9 cellular contexts compared by ENCODE assay signal in the genomic region with DNA sequence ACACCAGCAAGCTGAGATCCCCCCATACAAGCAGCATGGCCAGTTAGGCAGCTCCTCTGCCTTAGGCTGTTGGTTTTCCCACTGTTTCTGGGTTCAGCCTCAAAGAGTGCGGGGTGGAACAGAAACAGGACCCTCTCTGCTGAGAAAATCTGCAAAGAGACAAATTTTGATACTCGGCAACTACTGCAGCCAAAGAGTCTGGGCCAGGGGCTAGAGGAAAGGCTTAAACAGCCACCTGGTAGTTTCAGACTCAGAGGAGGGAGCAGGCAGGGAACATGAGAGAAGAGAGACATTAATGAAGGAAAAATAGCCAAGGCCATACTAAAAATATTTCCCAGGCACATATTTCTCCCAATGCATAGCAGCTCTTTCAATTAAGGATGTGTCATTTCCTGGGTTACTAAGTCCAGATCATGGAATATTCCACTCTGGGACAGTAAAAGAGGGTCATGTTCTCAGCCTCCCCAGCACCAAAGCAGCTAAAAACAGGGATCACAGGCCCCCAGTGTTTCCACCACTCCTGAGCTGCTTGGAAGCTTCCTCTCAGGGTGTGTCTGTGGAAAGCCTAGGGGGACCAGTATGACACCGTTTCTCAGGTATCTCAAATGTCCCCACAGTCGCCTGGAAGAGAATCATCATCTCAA. TPM values are rescaled to one million over a fixed set of nuclear protein-coding genes. Genes with fewer than 3 reads are reported as not detected.
DNase-seq lines count a peak whose midpoint lies in the region; ATAC-seq and TF ChIP-seq lines count a peak whose summit lies in the region.
"Had no signal": no experiment of that assay in that cellular context is flagged by ENCODE, and none has a peak within 500 bp of the region (broad histone marks: within the 10 kb centered on the region; RNA-seq: fewer than 3 reads in every experiment).

No MANE protein-coding gene starts in this region.

- no peak overlapping the region for H3K4me3 ChIP-seq in astrocyte of the spinal cord (ENCODE audit: low read depth, low read length)

- H3K4me1 Mint-ChIP-seq in stimulated activated memory B cell treated with anti-CD40 and anti-IgM and Interleukin-4, amounts not matched to agents 10 μg/mL and 1 μg/mL and 100 μg/mL, for 72 hours: peaks cover 24% of the 10 kb centered on the region
- no peaks in the 10 kb centered on the region for H3K4me1 Mint-ChIP-seq in T-helper 17 cell

- DNase-seq in HK-2 (ENCODE audit: unreplicated experiment) (peak; percentile 44), astrocyte of the spinal cord (ENCODE audit: low read depth, low spot score) (peak; percentile 50), islet precursor cell (peak; percentile 63), HuH-7.5 (ENCODE audit: low spot score) (no peak), T-helper 17 cell (no peak)
- no peak for DNase-seq in activated CD8-positive, alpha-beta memory T cell treated with anti-CD3 and anti-CD28 coated beads for 24 hours

- H3K9me3 Mint-ChIP-seq in stimulated activated memory B cell treated with anti-CD40 and anti-IgM and Interleukin-4, amounts not matched to agents 10 μg/mL and 1 μg/mL and 100 μg/mL, for 72 hours: peaks cover 2% of the 10 kb centered on the region

- H3K27ac Mint-ChIP-seq in stimulated activated memory B cell treated with anti-CD40 and anti-IgM and Interleukin-4, amounts not matched to agents 10 μg/mL and 1 μg/mL and 100 μg/mL, for 72 hours: peak overlapping the region; percentile 11
- no peak overlapping the region for H3K27ac Mint-ChIP-seq in T-helper 17 cell
- H3K27ac Mint-ChIP-seq: activated naive CD8-positive, alpha-beta T cell had no signal

- H3K9me3 ChIP-seq in T-helper 17 cell (ENCODE audit: control insufficient read depth, low read length, poor library complexity, severe bottlenecking): no peaks in the 10 kb centered on the region

- no peaks in the 10 kb centered on the region for H3K27me3 Mint-ChIP-seq in stimulated activated memory B cell treated with anti-CD40 and anti-IgM and Interleukin-4, amounts not matched to agents 10 μg/mL and 1 μg/mL and 100 μg/mL, for 72 hours
- H3K27me3 Mint-ChIP-seq in T-helper 17 cell: peaks cover 12% of the 10 kb centered on the region

- no peak for TF ChIP-seq CTCF in astrocyte of the spinal cord (IDR thresholded peaks at IDR 0.05; ENCODE audit: low read depth, low read length)

- H3K36me3 Mint-ChIP-seq in stimulated activated memory B cell treated with anti-CD40 and anti-IgM and Interleukin-4, amounts not matched to agents 10 μg/mL and 1 μg/mL and 100 μg/mL, for 72 hours: peaks cover 65% of the 10 kb centered on the region
- no peaks in the 10 kb centered on the region for H3K36me3 Mint-ChIP-seq in T-helper 17 cell (ENCODE audit: low read depth)
- H3K36me3 Mint-ChIP-seq: activated naive CD8-positive, alpha-beta T cell had no signal

- no peak overlapping the region for H3K4me3 Mint-ChIP-seq in stimulated activated memory B cell treated with anti-CD40 and anti-IgM and Interleukin-4, amounts not matched to agents 10 μg/mL and 1 μg/mL and 100 μg/mL, for 72 hours
- H3K4me3 Mint-ChIP-seq in T-helper 17 cell: no peak overlapping the region
- H3K4me3 Mint-ChIP-seq: activated naive CD8-positive, alpha-beta T cell had no signal

- no peak for ATAC-seq in stimulated activated memory B cell treated with anti-CD40 and anti-IgM and Interleukin-4, amounts not matched to agents 10 μg/mL and 1 μg/mL and 100 μg/mL, for 72 hours
- ATAC-seq in HG03521 (IDR thresholded peaks at IDR 0.05; ENCODE audit: unreplicated experiment): no peak
- ATAC-seq in T-helper 17 cell: no peak

- in situ Hi-C loops in astrocyte of the spinal cord (cut with HindIII; ENCODE audit: low sequenced_read_pairs): no loop called here

RNA-seq across cellular contexts. Expression of a gene that starts 29.8 kb away (rescaled TPM):
- total RNA-seq in T-helper 17 cell: 10 to 100 TPM in 1 of 2 donors, 1 to 10 TPM in 1; 8.3 to 44.4 TPM

Comparison
In these comparisons a context has a peak if more than half of its experiments do, and no peak if none do; other contexts are left out.
1. DNase-seq: peak in HK-2 (single experiment), astrocyte of the spinal cord (single experiment) and islet precursor cell (single experiment); none in HuH-7.5 (single experiment), activated CD8-positive, alpha-beta memory T cell treated with anti-CD3 and anti-CD28 coated beads for 24 hours (single experiment) and T-helper 17 cell (0 of 3).